ENCODE assay signal across 24 cellular contexts in genomic region chr14:73810478-73811163, GRCh38. TPM values are rescaled to one million over a fixed set of nuclear protein-coding genes. Genes with fewer than 3 reads are reported as not detected.
DNase-seq lines count a peak whose midpoint lies in the region; ATAC-seq and TF ChIP-seq lines count a peak whose summit lies in the region.
"Had no signal": no experiment of that assay in that cellular context is flagged by ENCODE, and none has a peak within 500 bp of the region (broad histone marks: within the 10 kb centered on the region; RNA-seq: fewer than 3 reads in every experiment).

No MANE protein-coding gene starts in this region.

- H3K4me1 ChIP-seq in lower lobe of right lung = peaks cover 11% of the 10 kb centered on the region

- peaks cover 1% of the 10 kb centered on the region for H3K36me3 Mint-ChIP-seq in activated CD8-positive, alpha-beta memory T cell treated with anti-CD3 and anti-CD28 coated beads, Interleukin-2, amount 10 ng/mL, durations not matched to agents 7 days and 5 days
- H3K36me3 Mint-ChIP-seq: activated CD4-positive, alpha-beta memory T cell treated with anti-CD3 and anti-CD28 coated beads for 36 hours; immature natural killer cell; WTC11 had no signal

- no peak for DNase-seq in activated CD8-positive, alpha-beta memory T cell treated with anti-CD3 and anti-CD28 coated beads, Interleukin-2, amount 10 ng/mL, durations not matched to agents 7 days and 5 days
- no peak for DNase-seq in activated CD8-positive, alpha-beta memory T cell treated with anti-CD3 and anti-CD28 coated beads, Interleukin-2, amount 50 U/mL, for 48 hours
- DNase-seq in RPMI8226 = peak; percentile 5
- no peak for DNase-seq in lower lobe of right lung
- DNase-seq in islet precursor cell = no peak
- DNase-seq in stimulated activated CD4-positive, alpha-beta T cell treated with anti-CD3 and anti-CD28 coated beads, Interleukin-4, amount 100 ng/mL, for 1 hour = no peak
- no peak for DNase-seq in NCI-H526 (lab: John Stamatoyannopoulos, UW)
- DNase-seq: activated CD4-positive, alpha-beta memory T cell treated with anti-CD3 and anti-CD28 coated beads for 36 hours; activated naive CD4-positive, alpha-beta T cell; amygdala; dermis blood vessel endothelial cell; GDM1; GM23248; immature natural killer cell; NCI-H1092 treated with DMSO at 0.1 percent for 48 hours; NCI-H2029; psoas muscle; stimulated activated CD4-positive, alpha-beta T cell treated with anti-CD3 and anti-CD28 coated beads, Interleukin-1b, Interleukin-23, amount 100 ng/mL, for 48 hours; T-helper 1 cell had no signal

- H3K9me3 Mint-ChIP-seq in activated CD8-positive, alpha-beta memory T cell treated with anti-CD3 and anti-CD28 coated beads, Interleukin-2, amount 10 ng/mL, durations not matched to agents 7 days and 5 days (ENCODE audit: low read depth) = no peaks in the 10 kb centered on the region
- H3K9me3 Mint-ChIP-seq: activated CD4-positive, alpha-beta memory T cell treated with anti-CD3 and anti-CD28 coated beads for 36 hours; immature natural killer cell; WTC11 had no signal

- no peaks in the 10 kb centered on the region for H3K27me3 ChIP-seq in lower lobe of right lung (ENCODE audit: low read depth)
- H3K27me3 ChIP-seq: BLaER1, cardiac muscle cell had no signal

- intact Hi-C loops in lower lobe of right lung (cut with DNase I) = no loop called here

- H3K9me3 ChIP-seq in lower lobe of right lung = no peaks in the 10 kb centered on the region
- H3K9me3 ChIP-seq: BLaER1, psoas muscle had no signal

- no peak overlapping the region for H3K27ac Mint-ChIP-seq in activated CD8-positive, alpha-beta memory T cell treated with anti-CD3 and anti-CD28 coated beads, Interleukin-2, amount 10 ng/mL, durations not matched to agents 7 days and 5 days
- H3K27ac Mint-ChIP-seq: activated CD4-positive, alpha-beta memory T cell treated with anti-CD3 and anti-CD28 coated beads for 36 hours; immature natural killer cell; WTC11 had no signal

- ATAC-seq in activated CD8-positive, alpha-beta memory T cell treated with anti-CD3 and anti-CD28 coated beads, Interleukin-2, amount 10 ng/mL, durations not matched to agents 7 days and 5 days = no peak
- ATAC-seq in lower lobe of right lung (peak; percentile 35 to 52), HG02763 (IDR thresholded peaks at IDR 0.05; ENCODE audit: unreplicated experiment) (no peak)
- ATAC-seq: Right ventricle myocardium inferior, WTC11 had no signal

- H3K4me3 ChIP-seq in lower lobe of right lung = no peak overlapping the region
- H3K4me3 ChIP-seq: BLaER1, cardiac muscle cell, GM23248, psoas muscle had no signal

- no peak overlapping the region for H3K27ac ChIP-seq in lower lobe of right lung
- H3K27ac ChIP-seq: BLaER1, cardiac muscle cell, GM23248, psoas muscle had no signal

- CTCF ChIA-PET in activated CD8-positive, alpha-beta memory T cell treated with anti-CD3 and anti-CD28 coated beads, Interleukin-2, amount 10 ng/mL, durations not matched to agents 7 days and 5 days (lab: Charles Lee) = interaction anchor here (0.7 kb wide), 1 partner anchor 25 kb away, joined by 3 read pairs; no protein-coding TSS in a partner anchor

- no peaks in the 10 kb centered on the region for H3K27me3 Mint-ChIP-seq in activated CD8-positive, alpha-beta memory T cell treated with anti-CD3 and anti-CD28 coated beads, Interleukin-2, amount 10 ng/mL, durations not matched to agents 7 days and 5 days
- H3K27me3 Mint-ChIP-seq: activated CD4-positive, alpha-beta memory T cell treated with anti-CD3 and anti-CD28 coated beads for 36 hours had no signal

- peaks cover 28% of the 10 kb centered on the region for H3K4me1 Mint-ChIP-seq in activated CD8-positive, alpha-beta memory T cell treated with anti-CD3 and anti-CD28 coated beads, Interleukin-2, amount 10 ng/mL, durations not matched to agents 7 days and 5 days
- H3K4me1 Mint-ChIP-seq: WTC11 had no signal

- no peaks in the 10 kb centered on the region for H3K36me3 ChIP-seq in lower lobe of right lung
- H3K36me3 ChIP-seq: BLaER1, cardiac muscle cell had no signal

- TF ChIP-seq CTCF in lower lobe of right lung (IDR thresholded peaks at IDR 0.05) = no peak

- H3K4me3 Mint-ChIP-seq in activated CD8-positive, alpha-beta memory T cell treated with anti-CD3 and anti-CD28 coated beads, Interleukin-2, amount 10 ng/mL, durations not matched to agents 7 days and 5 days = peak overlapping the region; percentile 2
- H3K4me3 Mint-ChIP-seq: activated CD4-positive, alpha-beta memory T cell treated with anti-CD3 and anti-CD28 coated beads for 36 hours; immature natural killer cell; WTC11 had no signal

RNA-seq across cellular contexts. Expression of gene PTGR2, which starts 41.0 kb away (rescaled TPM):
- total RNA-seq in activated CD8-positive, alpha-beta memory T cell treated with anti-CD3 and anti-CD28 coated beads, Interleukin-2, amount 10 ng/mL, durations not matched to agents 7 days and 5 days = 1 to 10 TPM; 1.6 to 3.5 TPM
- 10.8 TPM for total RNA-seq in lower lobe of right lung

Comparison
In these comparisons a context has a peak if more than half of its experiments do, and no peak if none do; other contexts are left out.
1. ATAC-seq: peak in lower lobe of right lung (2 of 2); none in activated CD8-positive, alpha-beta memory T cell treated with anti-CD3 and anti-CD28 coated beads, Interleukin-2, amount 10 ng/mL, durations not matched to agents 7 days and 5 days (single experiment) and HG02763 (single experiment).